2 cellular contexts compared by ENCODE assay signal in the genomic region with DNA sequence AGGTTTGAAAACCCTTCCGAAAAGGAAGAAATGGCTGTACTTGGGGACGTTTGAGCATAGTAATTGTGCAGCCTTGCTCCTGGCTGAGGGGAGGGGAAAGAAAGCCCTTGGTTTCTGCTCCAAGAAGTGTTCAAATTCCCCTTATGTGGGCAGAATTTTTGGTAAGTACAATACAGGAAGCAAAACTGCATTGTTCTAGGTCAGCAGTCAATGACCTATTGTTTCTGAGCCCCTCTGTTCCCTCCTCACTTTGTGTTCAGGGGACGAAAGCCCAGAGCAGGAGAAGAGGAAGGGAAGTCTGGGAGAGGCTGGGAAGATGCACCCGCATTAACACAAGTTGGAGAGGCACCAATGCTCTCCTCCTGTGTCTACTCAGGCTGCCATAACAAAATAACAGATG.
TF ChIP-seq lines count a peak whose summit lies in the region.

No MANE protein-coding gene starts in this region.

TF ChIP-seq in SK-N-SH, 30 proteins besides CTCF, POLR2A, EP300 and RAD21 (continued from another document):
- TF ChIP-seq TEAD4 (IDR thresholded peaks at IDR 0.05; ENCODE audit: borderline replicate concordance, insufficient read depth) (no peak), CHD2 (IDR thresholded peaks at IDR 0.05; ENCODE audit: low read length, partially characterized antibody) (no peak), NRF1 (IDR thresholded peaks at IDR 0.05; ENCODE audit: low read depth, low read length) (no peak), TAF1 (IDR thresholded peaks at IDR 0.05; ENCODE audit: borderline replicate concordance, low read depth, low read length) (no peak), SIN3A (IDR thresholded peaks at IDR 0.05; ENCODE audit: borderline replicate concordance, low read depth, low read length) (no peak), RFX5 (IDR thresholded peaks at IDR 0.05; ENCODE audit: low read length) (no peak), POLR2AphosphoS5 (IDR thresholded peaks at IDR 0.05; ENCODE audit: low read depth, low read length) (no peak), FOXM1 (IDR thresholded peaks at IDR 0.05; ENCODE audit: low read depth) (no peak), MXI1 (IDR thresholded peaks at IDR 0.05; ENCODE audit: low read depth, low read length) (no peak), IRF3 (IDR thresholded peaks at IDR 0.05; ENCODE audit: low read depth, low read length) (no peak), NFIC (IDR thresholded peaks at IDR 0.05; ENCODE audit: borderline replicate concordance) (no peak), RCOR1 (IDR thresholded peaks at IDR 0.05; ENCODE audit: low read length) (no peak), GATA2 (CRISPR knock-in tag; IDR thresholded peaks at IDR 0.05) (no peak), FOSL2 (IDR thresholded peaks at IDR 0.05; ENCODE audit: borderline replicate concordance, low read depth) (no peak)
TF ChIP-seq in SK-N-SH: peak in this region for 0.

TF ChIP-seq in SK-N-SH treated with all-trans-retinoic acid at 6 μM for 48 hours, 23 proteins besides CTCF, POLR2A, EP300 and RAD21 (continued from another document):
- TF ChIP-seq POU6F1 (CRISPR knock-in tag; IDR thresholded peaks at IDR 0.05; ENCODE audit: borderline replicate concordance, low read depth) = no peak
